Comparison of ENCODE assay signal across 13 cellular contexts in genomic region chr2:42123426-42123825, GRCh38. TPM values are rescaled to one million over a fixed set of nuclear protein-coding genes. Genes with fewer than 3 reads are reported as not detected.
DNase-seq lines count a peak whose midpoint lies in the region; ATAC-seq and TF ChIP-seq lines count a peak whose summit lies in the region.
"Had no signal": no experiment of that assay in that cellular context is flagged by ENCODE, and none has a peak within 500 bp of the region (broad histone marks: within the 10 kb centered on the region; RNA-seq: fewer than 3 reads in every experiment).

No MANE protein-coding gene starts in this region.

- H3K27me3 Mint-ChIP-seq in activated CD4-positive, alpha-beta T cell treated with anti-CD3 and anti-CD28 coated beads, Interleukin-2, amount 10 ng/mL, durations not matched to agents 24 days and 14 days = no peaks in the 10 kb centered on the region
- H3K27me3 Mint-ChIP-seq in stimulated activated memory B cell treated with anti-CD40 and anti-IgM and Interleukin-4, amounts not matched to agents 10 μg/mL and 1 μg/mL and 100 μg/mL, for 72 hours = no peaks in the 10 kb centered on the region

- peaks cover 53% of the 10 kb centered on the region for H3K4me1 Mint-ChIP-seq in activated CD4-positive, alpha-beta T cell treated with anti-CD3 and anti-CD28 coated beads, Interleukin-2, amount 10 ng/mL, durations not matched to agents 24 days and 14 days
- H3K4me1 Mint-ChIP-seq in stimulated activated memory B cell treated with anti-CD40 and anti-IgM and Interleukin-4, amounts not matched to agents 10 μg/mL and 1 μg/mL and 100 μg/mL, for 72 hours = peaks cover 64% of the 10 kb centered on the region

- TF ChIP-seq CTCF in esophagus squamous epithelium (IDR thresholded peaks at IDR 0.05) = no peak

- peak overlapping the region; percentile 82 for H3K27ac Mint-ChIP-seq in activated CD4-positive, alpha-beta T cell treated with anti-CD3 and anti-CD28 coated beads, Interleukin-2, amount 10 ng/mL, durations not matched to agents 24 days and 14 days
- H3K27ac Mint-ChIP-seq in stimulated activated memory B cell treated with anti-CD40 and anti-IgM and Interleukin-4, amounts not matched to agents 10 μg/mL and 1 μg/mL and 100 μg/mL, for 72 hours = peak overlapping the region; percentile 4

- TF ChIP-seq POLR2A in esophagus squamous epithelium (IDR thresholded peaks at IDR 0.05) = no peak

- peaks cover 16% of the 10 kb centered on the region for H3K36me3 Mint-ChIP-seq in activated CD4-positive, alpha-beta T cell treated with anti-CD3 and anti-CD28 coated beads, Interleukin-2, amount 10 ng/mL, durations not matched to agents 24 days and 14 days (ENCODE audit: low read depth)
- H3K36me3 Mint-ChIP-seq in stimulated activated memory B cell treated with anti-CD40 and anti-IgM and Interleukin-4, amounts not matched to agents 10 μg/mL and 1 μg/mL and 100 μg/mL, for 72 hours = peaks cover 5% of the 10 kb centered on the region

- no peaks in the 10 kb centered on the region for H3K27me3 ChIP-seq in esophagus squamous epithelium
- H3K27me3 ChIP-seq: cardiac muscle cell had no signal

- H3K36me3 ChIP-seq in esophagus squamous epithelium = no peaks in the 10 kb centered on the region
- H3K36me3 ChIP-seq: cardiac muscle cell had no signal

- peak overlapping the region; percentile 5 to 42 (median 20) for H3K27ac ChIP-seq in esophagus squamous epithelium
- H3K27ac ChIP-seq: cardiac muscle cell had no signal

- no peaks in the 10 kb centered on the region for H3K9me3 Mint-ChIP-seq in activated CD4-positive, alpha-beta T cell treated with anti-CD3 and anti-CD28 coated beads, Interleukin-2, amount 10 ng/mL, durations not matched to agents 24 days and 14 days
- H3K9me3 Mint-ChIP-seq in stimulated activated memory B cell treated with anti-CD40 and anti-IgM and Interleukin-4, amounts not matched to agents 10 μg/mL and 1 μg/mL and 100 μg/mL, for 72 hours = peaks cover 3% of the 10 kb centered on the region

- ATAC-seq in SK-N-SH treated with all-trans-retinoic acid at 6 μM for 48 hours (peak; percentile 14), HG02763 (IDR thresholded peaks at IDR 0.05; ENCODE audit: unreplicated experiment) (no peak), GM21737 (IDR thresholded peaks at IDR 0.05; ENCODE audit: unreplicated experiment) (no peak)
- ATAC-seq in stimulated activated memory B cell treated with anti-CD40 and anti-IgM and Interleukin-4, amounts not matched to agents 10 μg/mL and 1 μg/mL and 100 μg/mL, for 72 hours = no peak
- ATAC-seq: sciatic nerve had no signal

- H3K9me3 ChIP-seq in esophagus squamous epithelium = no peaks in the 10 kb centered on the region

- H3K4me3 ChIP-seq in esophagus squamous epithelium = no peak overlapping the region
- H3K4me3 ChIP-seq: cardiac muscle cell had no signal

- intact Hi-C loops in activated CD4-positive, alpha-beta T cell treated with anti-CD3 and anti-CD28 coated beads, Interleukin-2, amount 10 ng/mL, durations not matched to agents 24 days and 14 days (cut with micrococcal nuclease) = no loop called here
- intact Hi-C loops in esophagus squamous epithelium (cut with DNase I) = no loop called here

- peak overlapping the region; percentile 62 for H3K4me3 Mint-ChIP-seq in activated CD4-positive, alpha-beta T cell treated with anti-CD3 and anti-CD28 coated beads, Interleukin-2, amount 10 ng/mL, durations not matched to agents 24 days and 14 days
- no peak overlapping the region for H3K4me3 Mint-ChIP-seq in stimulated activated memory B cell treated with anti-CD40 and anti-IgM and Interleukin-4, amounts not matched to agents 10 μg/mL and 1 μg/mL and 100 μg/mL, for 72 hours

- H3K4me1 ChIP-seq in esophagus squamous epithelium = peaks cover 24 to 59% (median 44%) of the 10 kb centered on the region in 3 donors

- DNase-seq in activated CD4-positive, alpha-beta T cell treated with anti-CD3 and anti-CD28 coated beads, Interleukin-2, amount 10 ng/mL, durations not matched to agents 24 days and 14 days = no peak
- no peak for DNase-seq in activated CD4-positive, alpha-beta T cell treated with anti-CD3 and anti-CD28 coated beads, Interleukin-2, amount 50 U/mL, for 4 hours
- DNase-seq in esophagus squamous epithelium (lab: John Stamatoyannopoulos, UW) = no peak
- no peak for DNase-seq in 8988T
- DNase-seq: activated CD4-positive, CD25-positive, alpha-beta regulatory T cell treated with anti-CD3 and anti-CD28 coated beads, Interleukin-2, amount 50 U/mL, for 72 hours; DMS153; NCI-H2171 had no signal

TF ChIP-seq in SK-N-SH treated with all-trans-retinoic acid at 6 μM for 48 hours, 23 proteins besides CTCF, POLR2A, EP300 and RAD21:
- no peak for TF ChIP-seq ZFP30 (CRISPR knock-in tag; IDR thresholded peaks at IDR 0.05)
- TF ChIP-seq TCF4 (CRISPR knock-in tag; IDR thresholded peaks at IDR 0.05; ENCODE audit: borderline replicate concordance) = peak; percentile 24; the same call in 1 of the 2 replicates
- peak; percentile 39; the same call in 1 of the 2 replicates for TF ChIP-seq TSHZ2 (CRISPR knock-in tag; IDR thresholded peaks at IDR 0.05)

RNA-seq across cellular contexts. Expression of gene EML4, which starts 45.7 kb away (rescaled TPM):
- 51.3 and 54.9 TPM in 2 replicates for total RNA-seq in activated CD4-positive, alpha-beta T cell treated with anti-CD3 and anti-CD28 coated beads, Interleukin-2, amount 10 ng/mL, durations not matched to agents 24 days and 14 days
- total RNA-seq in esophagus squamous epithelium = 10 to 100 TPM; 11.6 to 29.8 (median 22.4) TPM
